Comparison of ENCODE assay signal across 1 cellular context in genomic region chr9:4298255-4299005, GRCh38.
TF ChIP-seq lines count a peak whose summit lies in the region.

No MANE protein-coding gene starts in this region.

TF ChIP-seq in HepG2, 621 proteins besides CTCF, POLR2A, EP300 and RAD21 (continued from another document):
- TF ChIP-seq ZUFSP (CRISPR knock-in tag; IDR thresholded peaks at IDR 0.05; ENCODE audit: borderline replicate concordance) (no peak), PHF21A (CRISPR knock-in tag; IDR thresholded peaks at IDR 0.05) (no peak), HOXA3 (CRISPR knock-in tag; IDR thresholded peaks at IDR 0.05) (no peak), RORA (CRISPR knock-in tag; IDR thresholded peaks at IDR 0.05) (no peak), SATB2 (CRISPR knock-in tag; IDR thresholded peaks at IDR 0.05) (no peak), ZNF138 (CRISPR knock-in tag; IDR thresholded peaks at IDR 0.05; ENCODE audit: low read depth) (no peak), NR1H2 (CRISPR knock-in tag; IDR thresholded peaks at IDR 0.05; ENCODE audit: borderline replicate concordance, low read depth) (no peak), ZNF354B (CRISPR knock-in tag; IDR thresholded peaks at IDR 0.05) (no peak), ZNF569 (CRISPR knock-in tag; IDR thresholded peaks at IDR 0.05; ENCODE audit: borderline replicate concordance) (no peak), ZFP90 (CRISPR knock-in tag; IDR thresholded peaks at IDR 0.05; ENCODE audit: borderline replicate concordance) (0 out of 2 replicates have a peak, but pooled peaks have one; percentile 11), NR3C1 (CRISPR knock-in tag; IDR thresholded peaks at IDR 0.05) (no peak), ZNF576 (CRISPR knock-in tag; IDR thresholded peaks at IDR 0.05) (no peak), ZNF503 (CRISPR knock-in tag; IDR thresholded peaks at IDR 0.05) (no peak), MNT (IDR thresholded peaks at IDR 0.05) (peak; percentile 62), ZNF407 (CRISPR knock-in tag; IDR thresholded peaks at IDR 0.05; ENCODE audit: not compliant biosample characterization) (peak; percentile 3), ESRRA (CRISPR knock-in tag; IDR thresholded peaks at IDR 0.05; ENCODE audit: low read depth) (no peak), ZNF839 (CRISPR knock-in tag; IDR thresholded peaks at IDR 0.05; ENCODE audit: borderline replicate concordance) (no peak), ZNF230 (CRISPR knock-in tag; IDR thresholded peaks at IDR 0.05) (no peak), NFYB (CRISPR knock-in tag; IDR thresholded peaks at IDR 0.05) (no peak), USF2 (IDR thresholded peaks at IDR 0.05; ENCODE audit: low read depth, low read length) (no peak), USF2 (CRISPR knock-in tag; IDR thresholded peaks at IDR 0.05; ENCODE audit: borderline replicate concordance) (no peak), ZBTB42 (CRISPR knock-in tag; IDR thresholded peaks at IDR 0.05) (no peak), HOXA9 (CRISPR knock-in tag; IDR thresholded peaks at IDR 0.05; ENCODE audit: borderline replicate concordance) (no peak), JUN (CRISPR knock-in tag; IDR thresholded peaks at IDR 0.05) (no peak), ZNF333 (CRISPR knock-in tag; IDR thresholded peaks at IDR 0.05; ENCODE audit: borderline replicate concordance) (no peak), SYNCRIP (IDR thresholded peaks at IDR 0.05; ENCODE audit: insufficient read depth, low read depth, low read length) (no peak), ZIK1 (CRISPR knock-in tag; IDR thresholded peaks at IDR 0.05; ENCODE audit: borderline replicate concordance, low read depth) (no peak), ZNF772 (CRISPR knock-in tag; IDR thresholded peaks at IDR 0.05) (0 out of 2 replicates have a peak, but pooled peaks have one; percentile 12), RXRA (CRISPR knock-in tag; IDR thresholded peaks at IDR 0.05) (no peak), AHR (CRISPR knock-in tag; IDR thresholded peaks at IDR 0.05) (no peak), HOXA5 (CRISPR knock-in tag; IDR thresholded peaks at IDR 0.05) (no peak), NFRKB (IDR thresholded peaks at IDR 0.05) (no peak), ZNF430 (CRISPR knock-in tag; IDR thresholded peaks at IDR 0.05) (0 out of 2 replicates have a peak, but pooled peaks have one; percentile 48), MTF2 (CRISPR knock-in tag; IDR thresholded peaks at IDR 0.05; ENCODE audit: borderline replicate concordance) (no peak; the same call in 1 of the 2 replicates), ZNF777 (CRISPR knock-in tag; IDR thresholded peaks at IDR 0.05) (peak; percentile 68), POGZ (CRISPR knock-in tag; IDR thresholded peaks at IDR 0.05) (no peak), ZNF460 (CRISPR knock-in tag; IDR thresholded peaks at IDR 0.05; ENCODE audit: borderline replicate concordance) (no peak), ZBTB20 (CRISPR knock-in tag; IDR thresholded peaks at IDR 0.05; ENCODE audit: borderline replicate concordance, low read depth) (no peak)
